In genomic region chr15:84600331-84600686, GRCh38 we compare ENCODE assay signal across 8 cellular contexts. TPM values are rescaled to one million over a fixed set of nuclear protein-coding genes. Genes with fewer than 3 reads are reported as not detected.
A peak's percentile ranks its signal among the peaks of the same experiment; 100 is the strongest.
DNase-seq lines count a peak whose midpoint lies in the region; ATAC-seq lines count a peak whose summit lies in the region.

No MANE protein-coding gene starts in this region.

- no peaks in the 10 kb centered on the region for H3K9me3 Mint-ChIP-seq in activated CD8-positive, alpha-beta memory T cell treated with anti-CD3 and anti-CD28 coated beads, Interleukin-2, amount 10 ng/mL, durations not matched to agents 7 days and 5 days (ENCODE audit: low read depth)

- peak; percentile 12 for ATAC-seq in GM18867 (IDR thresholded peaks at IDR 0.05; ENCODE audit: unreplicated experiment)
- peak; percentile 1 for ATAC-seq in HG03565 (IDR thresholded peaks at IDR 0.05; ENCODE audit: unreplicated experiment)
- peak; percentile 42 for ATAC-seq in activated CD8-positive, alpha-beta memory T cell treated with anti-CD3 and anti-CD28 coated beads, Interleukin-2, amount 10 ng/mL, durations not matched to agents 7 days and 5 days

- peak overlapping the region; percentile 72 for H3K27ac Mint-ChIP-seq in activated CD8-positive, alpha-beta memory T cell treated with anti-CD3 and anti-CD28 coated beads, Interleukin-2, amount 10 ng/mL, durations not matched to agents 7 days and 5 days

- H3K27me3 Mint-ChIP-seq in activated CD8-positive, alpha-beta memory T cell treated with anti-CD3 and anti-CD28 coated beads, Interleukin-2, amount 10 ng/mL, durations not matched to agents 7 days and 5 days = no peaks in the 10 kb centered on the region

- H3K4me3 Mint-ChIP-seq in activated CD8-positive, alpha-beta memory T cell treated with anti-CD3 and anti-CD28 coated beads, Interleukin-2, amount 10 ng/mL, durations not matched to agents 7 days and 5 days = peak overlapping the region; percentile 92

- peaks cover 69% of the 10 kb centered on the region for H3K4me1 Mint-ChIP-seq in activated CD8-positive, alpha-beta memory T cell treated with anti-CD3 and anti-CD28 coated beads, Interleukin-2, amount 10 ng/mL, durations not matched to agents 7 days and 5 days

- no peak overlapping the region for H3K27ac ChIP-seq in epithelial cell of prostate

- peaks cover 6% of the 10 kb centered on the region for H3K36me3 Mint-ChIP-seq in activated CD8-positive, alpha-beta memory T cell treated with anti-CD3 and anti-CD28 coated beads, Interleukin-2, amount 10 ng/mL, durations not matched to agents 7 days and 5 days

- DNase-seq in A172 (ENCODE audit: low spot score) = peak; percentile 81
- DNase-seq in NCI-H82 (lab: John Stamatoyannopoulos, UW) = peak; percentile 86
- DNase-seq in activated CD8-positive, alpha-beta memory T cell treated with anti-CD3 and anti-CD28 coated beads, Interleukin-2, amount 10 ng/mL, durations not matched to agents 7 days and 5 days = peak; percentile 75
- DNase-seq in epithelial cell of prostate (ENCODE audit: low read depth, low spot score) = peak; percentile 54
- DNase-seq in mucosa of gallbladder (ENCODE audit: low spot score) = peak; percentile 83
- DNase-seq in stimulated activated CD8-positive, alpha-beta memory T cell treated with anti-CD3 and anti-CD28 coated beads, Interleukin-7, amount 100 ng/mL, for 4 hours (ENCODE audit: low read depth in 2 of 2) = peak; percentile 21 to 46

- CTCF ChIA-PET in activated CD8-positive, alpha-beta memory T cell treated with anti-CD3 and anti-CD28 coated beads, Interleukin-2, amount 10 ng/mL, durations not matched to agents 7 days and 5 days (lab: Charles Lee) = interaction anchor here (0.7 to 3.4 kb wide), 10 partner anchors 11 to 328 kb away, joined by 3 to 38 read pairs (median 12); partner anchors contain the start of genes SEC11A and WDR73

RNA-seq across cellular contexts. Expression of gene ZSCAN2, which starts 0.5 kb away (rescaled TPM):
- 13.2 and 17.5 TPM in 2 replicates for total RNA-seq in A172 (2014; rRNA removed; shearing (Covaris generic))
- total RNA-seq in activated CD8-positive, alpha-beta memory T cell treated with anti-CD3 and anti-CD28 coated beads, Interleukin-2, amount 10 ng/mL, durations not matched to agents 7 days and 5 days = 10 to 100 TPM in 1 of 2 experiments, 1 to 10 TPM in 1; 8.6 to 12.9 TPM
- 15.3 TPM for total RNA-seq in mucosa of gallbladder

RNA-seq across cellular contexts. Expression of gene WDR73, which starts 53.8 kb away (rescaled TPM):
- 17.8 and 19.0 TPM in 2 replicates for total RNA-seq in A172 (2014; rRNA removed; shearing (Covaris generic))
- total RNA-seq in activated CD8-positive, alpha-beta memory T cell treated with anti-CD3 and anti-CD28 coated beads, Interleukin-2, amount 10 ng/mL, durations not matched to agents 7 days and 5 days = 10 to 100 TPM; 18.4 to 19.9 TPM
- total RNA-seq in mucosa of gallbladder = 38.7 TPM

RNA-seq across cellular contexts. Expression of gene NMB, which starts 57.7 kb away (rescaled TPM):
- total RNA-seq in A172 (2014; rRNA removed; shearing (Covaris generic)) = 0.53 and 2.8 TPM in 2 replicates
- total RNA-seq in activated CD8-positive, alpha-beta memory T cell treated with anti-CD3 and anti-CD28 coated beads, Interleukin-2, amount 10 ng/mL, durations not matched to agents 7 days and 5 days = 1 to 10 TPM; 1.5 to 1.8 TPM
- total RNA-seq in mucosa of gallbladder = 8.1 TPM

Comparison
In these comparisons a context has a peak if more than half of its experiments do, and no peak if none do; other contexts are left out.
1. DNase-seq: peak in every context shown above with its lines; median percentile 86 in NCI-H82; 83 in mucosa of gallbladder; 81 in A172; 75 in activated CD8-positive, alpha-beta memory T cell treated with anti-CD3 and anti-CD28 coated beads, Interleukin-2, amount 10 ng/mL, durations not matched to agents 7 days and 5 days; 54 in epithelial cell of prostate; 34 in stimulated activated CD8-positive, alpha-beta memory T cell treated with anti-CD3 and anti-CD28 coated beads, Interleukin-7, amount 100 ng/mL, for 4 hours.